In genomic region chr10:128163701-128164100, GRCh38 we compare ENCODE assay signal across 26 cellular contexts.
"Had no signal": no experiment of that assay in that cellular context is flagged by ENCODE, and none has a peak within 500 bp of the region (broad histone marks: within the 10 kb centered on the region; RNA-seq: fewer than 3 reads in every experiment).

No MANE protein-coding gene starts in this region.

- H3K27ac Mint-ChIP-seq: natural killer cell; nephron; neural progenitor cell; progenitor cell of endocrine pancreas; stimulated activated effector memory CD8-positive, alpha-beta T cell treated with anti-CD3 and anti-CD28 coated beads, Interleukin-12 subunit alpha, Interleukin-12 subunit beta, amount 100 ng/mL, for 72 hours; stimulated activated naive B cell treated with anti-CD40 and anti-IgM and Interleukin-4, amounts not matched to agents 10 μg/mL and 1 μg/mL and 100 μg/mL, for 72 hours; stimulated activated naive CD8-positive, alpha-beta T cell treated with anti-CD3 and anti-CD28 coated beads, Interleukin-15, Interleukin-2, amounts not matched to agents 100 ng/mL and 50 ng/mL, for 24 hours had no signal

- ATAC-seq: natural killer cell; psoas muscle; right cardiac atrium; right lobe of liver; stimulated activated effector memory CD8-positive, alpha-beta T cell treated with anti-CD3 and anti-CD28 coated beads, Interleukin-12 subunit alpha, Interleukin-12 subunit beta, amount 100 ng/mL, for 72 hours; stimulated activated naive B cell treated with anti-CD40 and anti-IgM and Interleukin-4, amounts not matched to agents 10 μg/mL and 1 μg/mL and 100 μg/mL, for 72 hours had no signal

- H3K9me3 Mint-ChIP-seq: natural killer cell; nephron; neural progenitor cell; stimulated activated effector memory CD8-positive, alpha-beta T cell treated with anti-CD3 and anti-CD28 coated beads, Interleukin-12 subunit alpha, Interleukin-12 subunit beta, amount 100 ng/mL, for 72 hours; stimulated activated naive CD8-positive, alpha-beta T cell treated with anti-CD3 and anti-CD28 coated beads, Interleukin-15, Interleukin-2, amounts not matched to agents 100 ng/mL and 50 ng/mL, for 24 hours had no signal

- H3K4me3 ChIP-seq: neural progenitor cell, ovary, psoas muscle, right lobe of liver, sigmoid colon, stomach, thoracic aorta, thyroid gland, tibial nerve, upper lobe of left lung, vagina had no signal

- FAIRE-seq: small intestine, urothelium cell line had no signal

- H3K27me3 ChIP-seq: neural progenitor cell, ovary, right lobe of liver, sigmoid colon, thyroid gland, tibial nerve, upper lobe of left lung, vagina had no signal

- H3K4me3 Mint-ChIP-seq: natural killer cell; nephron; neural progenitor cell; stimulated activated effector memory CD8-positive, alpha-beta T cell treated with anti-CD3 and anti-CD28 coated beads, Interleukin-12 subunit alpha, Interleukin-12 subunit beta, amount 100 ng/mL, for 72 hours; stimulated activated naive B cell treated with anti-CD40 and anti-IgM and Interleukin-4, amounts not matched to agents 10 μg/mL and 1 μg/mL and 100 μg/mL, for 72 hours; stimulated activated naive CD8-positive, alpha-beta T cell treated with anti-CD3 and anti-CD28 coated beads, Interleukin-15, Interleukin-2, amounts not matched to agents 100 ng/mL and 50 ng/mL, for 24 hours had no signal

- H3K36me3 Mint-ChIP-seq: natural killer cell; neural progenitor cell; stimulated activated effector memory CD8-positive, alpha-beta T cell treated with anti-CD3 and anti-CD28 coated beads, Interleukin-12 subunit alpha, Interleukin-12 subunit beta, amount 100 ng/mL, for 72 hours had no signal

- H3K36me3 ChIP-seq: neural progenitor cell, ovary, right lobe of liver, sigmoid colon, stomach, thoracic aorta, thyroid gland, tibial nerve, upper lobe of left lung, vagina had no signal

- DNase-seq: natural killer cell; occipital lobe; ovary; psoas muscle; right cardiac atrium; right lobe of liver; sigmoid colon; small intestine; stimulated activated CD4-positive, alpha-beta T cell treated with anti-CD3 and anti-CD28 coated beads, Interleukin-15, amount 100 ng/mL, for 24 hours; stimulated activated CD4-positive, alpha-beta T cell treated with anti-CD3 and anti-CD28 coated beads, Interleukin-2, amount 100 ng/mL, for 24 hours; stimulated activated CD4-positive, alpha-beta T cell treated with anti-CD3 and anti-CD28 coated beads, Interleukin-2, amount 100 ng/mL, for 48 hours; stimulated activated CD4-positive, alpha-beta T cell treated with anti-CD3 and anti-CD28 coated beads, Interleukin-4, amount 100 ng/mL, for 24 hours; stimulated activated naive B cell treated with anti-CD40 and anti-IgM and Interleukin-4, amounts not matched to agents 10 μg/mL and 1 μg/mL and 100 μg/mL, for 72 hours; stimulated activated naive CD4-positive, alpha-beta T cell treated with Interleukin-2 at 50 U/mL for 16 hours; stomach; thyroid gland; upper lobe of left lung had no signal

- H3K4me1 Mint-ChIP-seq: natural killer cell, nephron had no signal

- H3K27me3 Mint-ChIP-seq: stimulated activated naive CD8-positive, alpha-beta T cell treated with anti-CD3 and anti-CD28 coated beads, Interleukin-15, Interleukin-2, amounts not matched to agents 100 ng/mL and 50 ng/mL, for 24 hours had no signal
